ENCODE assay signal across 8 cellular contexts in the genomic region with DNA sequence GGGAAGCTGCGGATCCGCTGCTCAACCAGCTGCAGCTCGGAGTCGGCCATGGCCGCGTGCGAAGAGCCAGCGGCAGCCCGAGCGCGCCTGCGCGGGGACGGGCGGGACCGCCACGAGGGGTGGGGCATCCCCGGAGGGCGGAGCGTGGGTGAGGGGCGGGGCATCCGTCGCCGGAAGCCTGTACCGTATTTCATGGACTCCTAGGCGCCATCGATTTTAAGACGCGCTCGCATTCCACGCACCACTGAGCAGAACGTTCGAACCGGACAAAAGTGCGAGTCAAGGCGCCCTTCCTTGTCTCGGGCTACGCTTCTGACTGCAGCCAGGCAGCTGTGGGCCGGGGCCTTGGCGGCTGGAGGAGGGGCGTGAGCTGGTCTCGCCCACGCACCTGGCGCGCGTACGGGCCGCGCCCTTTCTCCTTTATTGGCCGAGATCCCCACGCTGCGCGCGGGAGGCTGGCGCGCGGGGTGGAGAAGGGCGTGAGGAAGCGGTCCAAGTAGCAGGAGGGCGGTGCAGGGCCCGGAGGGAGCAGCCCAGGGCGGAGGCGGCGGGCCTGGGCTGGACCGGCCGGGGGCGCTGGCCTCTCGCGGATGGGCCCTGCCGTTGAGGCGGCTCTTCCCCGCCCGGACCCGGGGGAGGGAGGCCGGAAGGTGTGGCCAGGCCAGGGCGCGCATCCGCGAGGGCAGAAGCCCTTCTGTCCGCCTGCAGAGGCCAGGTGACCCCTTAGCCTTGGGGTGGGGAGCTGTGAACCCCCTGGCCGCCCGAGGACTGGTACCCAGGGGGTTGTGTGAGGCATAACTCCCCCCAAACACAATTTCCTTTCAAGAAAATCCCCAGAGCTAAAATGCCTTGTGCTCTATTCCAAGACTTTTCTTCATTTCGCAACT. TPM values are rescaled to one million over a fixed set of nuclear protein-coding genes. Genes with fewer than 3 reads are reported as not detected.
DNase-seq lines count a peak whose midpoint lies in the region; ATAC-seq, FAIRE-seq and TF ChIP-seq lines count a peak whose summit lies in the region.

A gene with protein sequence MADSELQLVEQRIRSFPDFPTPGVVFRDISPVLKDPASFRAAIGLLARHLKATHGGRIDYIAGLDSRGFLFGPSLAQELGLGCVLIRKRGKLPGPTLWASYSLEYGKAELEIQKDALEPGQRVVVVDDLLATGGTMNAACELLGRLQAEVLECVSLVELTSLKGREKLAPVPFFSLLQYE (minus strand): TSS at position 79 of the 887 bp plus-strand sequence. CDS start 29 bp downstream, at position 50.

- peak; percentile 46 for FAIRE-seq in urothelium cell line (lab: Jason Lieb, UNC)

- no peaks in the 10 kb centered on the region for H3K9me3 ChIP-seq in right atrium auricular region

- DNase-seq in NCI-H1694 treated with DMSO at 0.1 percent for 48 hours (lab: John Stamatoyannopoulos, UW), result peak; percentile 61
- peak; percentile 93 to 98 (median 95) for DNase-seq in T-helper 2 cell
- peak; percentile 93 for DNase-seq in right atrium auricular region (ENCODE audit: low spot score)
- peak; percentile 67 for DNase-seq in pulmonary artery endothelial cell (ENCODE audit: low read depth, low spot score)
- DNase-seq in urothelium cell line (ENCODE audit: low spot score), result peak; percentile 94

- peak within 1 kb of the TSS; percentile 50 to 77 for H3K4me3 ChIP-seq in right atrium auricular region

- no peaks in the 10 kb centered on the region for H3K27me3 ChIP-seq in right atrium auricular region

- H3K27ac ChIP-seq in angular gyrus (ENCODE audit: low read depth, low read length) (peak within 1 kb of the TSS; percentile 77), right atrium auricular region (peak within 1 kb of the TSS; percentile 87 to 92)

- peaks cover 10% of the 10 kb centered on the region for H3K36me3 ChIP-seq in right atrium auricular region

- TF ChIP-seq CTCF in right atrium auricular region (IDR thresholded peaks at IDR 0.05), result peak; percentile 23 to 64

- H3K4me1 ChIP-seq in right atrium auricular region, result peaks cover 0 to 37% of the 10 kb centered on the region in 2 donors

- ATAC-seq in GM18499 (IDR thresholded peaks at IDR 0.05; ENCODE audit: insufficient read depth, unreplicated experiment) (peak; percentile 40), HG02938 (IDR thresholded peaks at IDR 0.05; ENCODE audit: unreplicated experiment) (peak; percentile 60)

RNA-seq across cellular contexts. Expression of the gene that starts here (rescaled TPM):
- 10 to 100 TPM; 50.6 to 90.4 TPM for total RNA-seq in right atrium auricular region
- 104 and 142 TPM in 2 replicates for total RNA-seq in pulmonary artery endothelial cell

Comparison
In these comparisons a context has a peak if more than half of its experiments do, and no peak if none do; other contexts are left out.
1. Peak in every context shown above with its lines: DNase-seq, ATAC-seq, H3K4me3 ChIP-seq and H3K27ac ChIP-seq.